In genomic region chr3:173249457-173249856, GRCh38 we compare ENCODE assay signal across 16 cellular contexts.
"Had no signal": no experiment of that assay in that cellular context is flagged by ENCODE, and none has a peak within 500 bp of the region (broad histone marks: within the 10 kb centered on the region; RNA-seq: fewer than 3 reads in every experiment).

No MANE protein-coding gene starts in this region.

- DNase-seq: activated CD4-positive, alpha-beta T cell treated with anti-CD3 and anti-CD28 coated beads for 1 hour; activated CD4-positive, alpha-beta T cell treated with anti-CD3 and anti-CD28 coated beads, Interleukin-2, amount 50 U/mL, for 4 hours; activated naive CD4-positive, alpha-beta T cell; activated naive CD8-positive, alpha-beta T cell treated with anti-CD3 and anti-CD28 coated beads, Interleukin-2, amount 10 ng/mL, durations not matched to agents 7 days and 5 days; activated T-cell treated with anti-CD3 and anti-CD28 coated beads for 4 hours; central memory CD4-positive, alpha-beta T cell; colonic mucosa; esophagus squamous epithelium; hippocampal formation; kidney glomerular epithelial cell; mesendoderm; natural killer cell; stimulated activated CD4-positive, alpha-beta T cell treated with anti-CD3 and anti-CD28 coated beads, Interleukin-12 subunit alpha, Interleukin-12 subunit beta, amount 100 ng/mL, for 4 hours; stimulated activated CD4-positive, alpha-beta T cell treated with anti-CD3 and anti-CD28 coated beads, Interleukin-2, amount 100 ng/mL, for 24 hours; transverse colon had no signal

- H3K27ac Mint-ChIP-seq: activated naive CD8-positive, alpha-beta T cell treated with anti-CD3 and anti-CD28 coated beads, Interleukin-2, amount 10 ng/mL, durations not matched to agents 7 days and 5 days; brain; natural killer cell had no signal

- H3K4me1 Mint-ChIP-seq: activated naive CD8-positive, alpha-beta T cell treated with anti-CD3 and anti-CD28 coated beads, Interleukin-2, amount 10 ng/mL, durations not matched to agents 7 days and 5 days; brain; natural killer cell had no signal

- H3K9me3 Mint-ChIP-seq: activated naive CD8-positive, alpha-beta T cell treated with anti-CD3 and anti-CD28 coated beads, Interleukin-2, amount 10 ng/mL, durations not matched to agents 7 days and 5 days had no signal

- H3K36me3 Mint-ChIP-seq: activated naive CD8-positive, alpha-beta T cell treated with anti-CD3 and anti-CD28 coated beads, Interleukin-2, amount 10 ng/mL, durations not matched to agents 7 days and 5 days; brain had no signal

- ATAC-seq: natural killer cell had no signal

- H3K4me3 Mint-ChIP-seq: activated naive CD8-positive, alpha-beta T cell treated with anti-CD3 and anti-CD28 coated beads, Interleukin-2, amount 10 ng/mL, durations not matched to agents 7 days and 5 days; brain; natural killer cell had no signal
